23 cellular contexts compared by ENCODE assay signal in genomic region chr21:46137908-46138307, GRCh38. TPM values are rescaled to one million over a fixed set of nuclear protein-coding genes. Genes with fewer than 3 reads are reported as not detected.
A peak's percentile ranks its signal among the peaks of the same experiment; 100 is the strongest.
DNase-seq lines count a peak whose midpoint lies in the region; ATAC-seq and TF ChIP-seq lines count a peak whose summit lies in the region.
"Had no signal": no experiment of that assay in that cellular context is flagged by ENCODE, and none has a peak within 500 bp of the region (broad histone marks: within the 10 kb centered on the region; RNA-seq: fewer than 3 reads in every experiment).

No MANE protein-coding gene starts in this region.

- no peak overlapping the region for H4K8ac ChIP-seq in neuronal stem cell (ENCODE audit: low read depth, low read length)

- no peak overlapping the region for H3K27ac ChIP-seq in right cardiac atrium (ENCODE audit: low read length)
- H3K27ac ChIP-seq in right atrium auricular region: no peak overlapping the region
- H3K27ac ChIP-seq in neuronal stem cell (replicated peaks; ENCODE audit: low read length): no peak overlapping the region
- H3K27ac ChIP-seq: 22Rv1; A549; BLaER1 treated with 17β-estradiol and CSF1 and Interleukin-3, amounts not matched to agents 10 nM and 100 nM; C4-2B had no signal

- no peak overlapping the region for H3K23ac ChIP-seq in neuronal stem cell (ENCODE audit: low read depth, low read length, poor library complexity)

- ATAC-seq in right cardiac atrium (no peak), GM19455 (IDR thresholded peaks at IDR 0.05; ENCODE audit: unreplicated experiment) (no peak)
- ATAC-seq: A549; CD8-positive, alpha-beta T cell; GM12878 had no signal

- no peak overlapping the region for H3K9ac ChIP-seq in neuronal stem cell (ENCODE audit: low read depth, low read length, poor library complexity)
- H3K9ac ChIP-seq: BLaER1 treated with 17β-estradiol and CSF1 and Interleukin-3, amounts not matched to agents 10 nM and 100 nM had no signal

- H2AK5ac ChIP-seq in neuronal stem cell (ENCODE audit: low read depth, low read length): no peak overlapping the region

- H3K9me3 Mint-ChIP-seq in nephron progenitor cell: peaks cover 13% of the 10 kb centered on the region
- H3K9me3 Mint-ChIP-seq: CD4-positive, alpha-beta T cell; CD8-positive, alpha-beta T cell had no signal

- H2BK15ac ChIP-seq in neuronal stem cell (ENCODE audit: low read length): no peak overlapping the region

- intact Hi-C loops in right cardiac atrium (cut with DNase I): no loop called here

- H3K4me1 ChIP-seq in right cardiac atrium (ENCODE audit: control insufficient read depth, insufficient read depth, low read length) (no peaks in the 10 kb centered on the region), right atrium auricular region (no peaks in the 10 kb centered on the region), neuronal stem cell (ENCODE audit: control insufficient read depth in 2 of 2, insufficient read depth in 1 of 2, low read depth in 1 of 2, low read length in 2 of 2) (peaks cover 5 to 7% of the 10 kb centered on the region in 2 donors)
- H3K4me1 ChIP-seq: A549 had no signal

- WGBS in right cardiac atrium: 73% methylated on average over 7 of the region's 7 CpGs
- WGBS in neuronal stem cell (ENCODE audit: extremely low coverage in 2 of 2, insufficient read length in 2 of 2, insufficient replicate concordance in 1 of 2), 2 donors: no CpG with 5 or more reads among the region's 7 CpGs

- H3K14ac ChIP-seq in neuronal stem cell (ENCODE audit: low read length): no peak overlapping the region

- no peaks in the 10 kb centered on the region for H3K36me3 ChIP-seq in right atrium auricular region
- no peaks in the 10 kb centered on the region for H3K36me3 ChIP-seq in neuronal stem cell (replicated peaks in 1 of 2; ENCODE audit: control insufficient read depth in 2 of 2, insufficient read depth in 2 of 2, low read length in 2 of 2)
- H3K36me3 ChIP-seq: BLaER1 treated with 17β-estradiol and CSF1 and Interleukin-3, amounts not matched to agents 10 nM and 100 nM had no signal

- H2BK120ac ChIP-seq in neuronal stem cell (ENCODE audit: low read depth, low read length): no peak overlapping the region

- H2BK12ac ChIP-seq in neuronal stem cell (ENCODE audit: low read length): no peak overlapping the region

- H3K4me3 ChIP-seq in right cardiac atrium (ENCODE audit: low read length) (no peak overlapping the region), right atrium auricular region (no peak overlapping the region), neuronal stem cell (ENCODE audit: low read length in 2 of 2) (no peak overlapping the region)
- H3K4me3 ChIP-seq: A549; BLaER1 treated with 17β-estradiol and CSF1 and Interleukin-3, amounts not matched to agents 10 nM and 100 nM; GM12878 had no signal

- no peaks in the 10 kb centered on the region for H3K27me3 ChIP-seq in right cardiac atrium (ENCODE audit: control insufficient read depth, insufficient read depth)
- H3K27me3 ChIP-seq in right atrium auricular region: no peaks in the 10 kb centered on the region
- H3K27me3 ChIP-seq in neuronal stem cell (ENCODE audit: control insufficient read depth in 3 of 3, insufficient read depth in 3 of 3, low read depth in 1 of 3, low read length in 3 of 3): peaks cover 0 to 15% (median 6%) of the 10 kb centered on the region in 3 experiments

- H3K79me1 ChIP-seq in neuronal stem cell (ENCODE audit: low read depth, low read length): no peaks in the 10 kb centered on the region

- no peak overlapping the region for H4K91ac ChIP-seq in neuronal stem cell (ENCODE audit: low read depth, low read length, poor library complexity)

- DNase-seq in right cardiac atrium: peak in 2 of 3 donors; percentile 10 to 15
- no peak for DNase-seq in right atrium auricular region (ENCODE audit: low spot score)
- no peak for DNase-seq in nephron progenitor cell
- no peak for DNase-seq in neuronal stem cell (ENCODE audit: low spot score)
- DNase-seq in kidney tubule cell (ENCODE audit: low spot score): no peak
- DNase-seq: AML-193; CD4-positive, alpha-beta T cell; CD8-positive, alpha-beta T cell; COR-L47; DMS 273 treated with DMSO at 0.1 percent for 48 hours; DMS153; DMS53; DMS79; DND-41; EL; GDM1 had no signal

- no peaks in the 10 kb centered on the region for H3K9me3 ChIP-seq in right cardiac atrium (ENCODE audit: control insufficient read depth, low read length)
- H3K9me3 ChIP-seq in right atrium auricular region: no peaks in the 10 kb centered on the region
- peaks cover 5 to 6% of the 10 kb centered on the region in 2 donors for H3K9me3 ChIP-seq in neuronal stem cell (replicated peaks in 1 of 2; ENCODE audit: control insufficient read depth in 2 of 2, insufficient read depth in 1 of 2, low read depth in 1 of 2, low read length in 2 of 2)
- H3K9me3 ChIP-seq: A549 had no signal

- H2AFZ ChIP-seq in neuronal stem cell (ENCODE audit: low read length): no peak overlapping the region

- H3K18ac ChIP-seq in neuronal stem cell (ENCODE audit: low read length): no peak overlapping the region

- peaks cover 28% of the 10 kb centered on the region for H3K27me3 Mint-ChIP-seq in nephron progenitor cell (ENCODE audit: low read depth, poor library complexity)

- no peak overlapping the region for H2BK5ac ChIP-seq in neuronal stem cell (ENCODE audit: low read length)

- TF ChIP-seq CTCF in right atrium auricular region (IDR thresholded peaks at IDR 0.05) (no peak), nephron progenitor cell (IDR thresholded peaks at IDR 0.05) (no peak)

- H3K4ac ChIP-seq in neuronal stem cell (ENCODE audit: low read length): peak overlapping the region; percentile 53

- H3K27ac Mint-ChIP-seq in nephron progenitor cell: peak overlapping the region; percentile 85
- H3K27ac Mint-ChIP-seq: B cell; CD4-positive, alpha-beta T cell; CD8-positive, alpha-beta T cell had no signal

- H3K4me2 ChIP-seq in neuronal stem cell (ENCODE audit: insufficient read depth, low read length, poor library complexity, severe bottlenecking): no peak overlapping the region
- H3K4me2 ChIP-seq: A549; BLaER1 treated with 17β-estradiol and CSF1 and Interleukin-3, amounts not matched to agents 10 nM and 100 nM had no signal

- peaks cover 11% of the 10 kb centered on the region for H3K36me3 Mint-ChIP-seq in nephron progenitor cell (ENCODE audit: low read depth)
- H3K36me3 Mint-ChIP-seq: CD8-positive, alpha-beta T cell had no signal

- no peak overlapping the region for H3K4me3 Mint-ChIP-seq in nephron progenitor cell
- H3K4me3 Mint-ChIP-seq: B cell; CD4-positive, alpha-beta T cell; CD8-positive, alpha-beta T cell had no signal

- peaks cover 27% of the 10 kb centered on the region for H3K4me1 Mint-ChIP-seq in nephron progenitor cell
- H3K4me1 Mint-ChIP-seq: B cell had no signal

RNA-seq across cellular contexts. Expression of gene FTCD, which starts 17.5 kb away (rescaled TPM):
- total RNA-seq in right cardiac atrium: 1 to 10 TPM; 1.6 to 3.5 (median 2.0) TPM
- polyA plus RNA-seq in right cardiac atrium: 1.00 TPM
- total RNA-seq in right atrium auricular region: under 1 TPM in 1 of 2 donors, not detected in 1; 0.24 TPM
- 2.1 TPM for polyA plus RNA-seq in neuronal stem cell (2013, experiment 1 of 2)
- 2.0 TPM for polyA plus RNA-seq in neuronal stem cell (2013, experiment 2 of 2)
- polyA plus RNA-seq: A549 had no signal

RNA-seq across cellular contexts. Expression of gene COL6A2, which starts 40.0 kb away (rescaled TPM):
- total RNA-seq in right cardiac atrium (100 to 1,000 TPM; 198 to 323 (median 274) TPM), right atrium auricular region (100 to 1,000 TPM; 249 to 252 TPM)
- polyA plus RNA-seq in right cardiac atrium: 210 TPM
- 19.3 TPM for polyA plus RNA-seq in neuronal stem cell (2013, experiment 1 of 2)
- polyA plus RNA-seq in neuronal stem cell (2013, experiment 2 of 2): 19.1 TPM

RNA-seq across cellular contexts. Expression of gene SPATC1L, which starts 46.4 kb away (rescaled TPM):
- 10 to 100 TPM in 3 of 4 donors, 1 to 10 TPM in 1; 8.8 to 12.0 (median 11.6) TPM for total RNA-seq in right cardiac atrium
- polyA plus RNA-seq in right cardiac atrium: 10.3 TPM
- total RNA-seq in right atrium auricular region: 10 to 100 TPM in 1 of 2 donors, 1 to 10 TPM in 1; 8.7 to 12.5 TPM
- polyA plus RNA-seq in neuronal stem cell (2013, experiment 1 of 2): 38.2 TPM
- polyA plus RNA-seq in neuronal stem cell (2013, experiment 2 of 2): 37.5 TPM

Comparison
In these comparisons a context has a peak if more than half of its experiments do, and no peak if none do; other contexts are left out.
1. DNase-seq: peak in right cardiac atrium (2 of 3); none in right atrium auricular region (single experiment), nephron progenitor cell (single experiment), neuronal stem cell (single experiment) and kidney tubule cell (single experiment).